Comparison of ENCODE assay signal across 8 cellular contexts in the genomic region with DNA sequence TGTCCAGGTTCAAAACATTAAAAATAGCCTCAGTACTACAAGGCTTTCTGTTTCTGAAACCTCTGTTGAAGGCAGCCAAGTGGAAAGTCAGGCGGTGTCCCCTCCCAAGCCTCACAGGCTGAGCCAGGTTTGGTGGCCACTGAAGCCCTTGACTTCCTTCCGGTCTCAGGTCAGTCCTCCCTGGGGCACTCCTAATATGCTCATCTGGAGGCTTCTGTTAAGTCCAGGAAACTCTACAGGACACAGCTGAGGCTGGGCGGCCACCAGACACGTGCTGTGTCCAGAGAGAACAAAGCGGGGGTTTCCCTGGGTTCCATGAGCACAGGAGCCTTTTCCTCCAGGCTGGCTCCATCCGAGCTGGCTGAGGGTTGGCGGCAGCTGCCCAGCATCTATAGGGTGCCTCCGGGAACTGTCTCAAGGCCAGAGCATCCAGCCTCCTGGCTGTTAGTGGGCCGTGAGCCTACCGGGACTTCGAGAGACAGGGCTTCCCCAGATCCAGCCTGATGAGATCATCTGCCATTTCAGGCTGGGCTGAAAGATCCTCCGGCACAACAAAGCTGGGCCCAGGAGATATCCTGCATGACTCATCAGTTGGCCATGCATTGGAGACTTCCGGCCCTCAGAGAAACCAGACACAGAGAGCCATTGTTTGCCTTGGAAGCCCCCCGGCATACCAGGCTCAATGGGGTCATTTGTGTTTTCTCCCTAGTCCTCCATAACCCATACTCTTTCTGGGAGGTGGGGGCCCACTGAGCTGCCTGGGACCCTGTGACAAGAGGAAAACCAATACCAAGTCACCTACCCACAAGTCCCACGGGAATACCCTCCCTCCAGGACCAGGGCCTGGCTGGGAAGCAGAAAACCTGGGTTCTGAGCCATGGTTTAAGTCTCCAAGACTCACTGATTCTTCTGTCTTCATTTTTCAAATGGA.
DNase-seq lines count a peak whose midpoint lies in the region; ATAC-seq and TF ChIP-seq lines count a peak whose summit lies in the region.
"Had no signal": no experiment of that assay in that cellular context is flagged by ENCODE, and none has a peak within 500 bp of the region (broad histone marks: within the 10 kb centered on the region; RNA-seq: fewer than 3 reads in every experiment).

No MANE protein-coding gene starts in this region.

- no peaks in the 10 kb centered on the region for H3K36me3 Mint-ChIP-seq in endodermal cell (ENCODE audit: low read depth)
- H3K36me3 Mint-ChIP-seq in CD4-positive, alpha-beta T cell (ENCODE audit: low read depth) = peaks cover 5% of the 10 kb centered on the region

- H3K9ac ChIP-seq in NT2/D1 (ENCODE audit: insufficient read length, low read depth) = peak overlapping the region; percentile 57
- H3K9ac ChIP-seq in endodermal cell (ENCODE audit: extremely low read depth, low read length, poor library complexity, severe bottlenecking) = no peak overlapping the region
- H3K9ac ChIP-seq in mesendoderm (ENCODE audit: low read length) = no peak overlapping the region

- H2BK15ac ChIP-seq in mesendoderm (replicated peaks; ENCODE audit: low read depth) = no peak overlapping the region

- TF ChIP-seq CTCF in endodermal cell (conservative IDR thresholded peaks at IDR 0.05) (no peak), uterus (IDR thresholded peaks at IDR 0.05) (no peak)
- TF ChIP-seq CTCF in CD4-positive, alpha-beta T cell (IDR thresholded peaks at IDR 0.05) = no peak

- H3K9me3 ChIP-seq in NT2/D1 (ENCODE audit: insufficient read depth, low read length) = peaks cover 11% of the 10 kb centered on the region
- peaks cover 6% of the 10 kb centered on the region for H3K9me3 ChIP-seq in endodermal cell (ENCODE audit: control insufficient read depth, low read length)
- H3K9me3 ChIP-seq in uterus = no peaks in the 10 kb centered on the region
- H3K9me3 ChIP-seq in CD4-positive, alpha-beta T cell (ENCODE audit: control insufficient read depth, low read length) = peaks cover 6% of the 10 kb centered on the region

- no peaks in the 10 kb centered on the region for H3K27me3 ChIP-seq in NT2/D1 (ENCODE audit: insufficient read depth, insufficient read length)
- H3K27me3 ChIP-seq in endodermal cell (ENCODE audit: control insufficient read depth, insufficient read depth, low read length, poor library complexity, severe bottlenecking) = no peaks in the 10 kb centered on the region
- no peaks in the 10 kb centered on the region for H3K27me3 ChIP-seq in mesendoderm (ENCODE audit: insufficient read depth, low read length, poor library complexity)
- H3K27me3 ChIP-seq in uterus = no peaks in the 10 kb centered on the region
- H3K27me3 ChIP-seq in CD4-positive, alpha-beta T cell (ENCODE audit: control insufficient read depth, insufficient read depth, low read length) = no peaks in the 10 kb centered on the region

- 68 to 80% methylated on average over 12 to 15 of the region's 15 CpGs for WGBS in endodermal cell (ENCODE audit: insufficient coverage in 1 of 2, insufficient read length in 1 of 2), 2 experiments
- WGBS in mesendoderm (ENCODE audit: extremely low coverage, insufficient coverage, low lambda C conversion rate) = no CpG with 5 or more reads among the region's 15 CpGs

- CTCF ChIA-PET in CD4-positive, alpha-beta T cell (lab: Charles Lee) = no interaction called here

- H3K27me3 Mint-ChIP-seq in endodermal cell (ENCODE audit: insufficient read depth) = peaks cover 2% of the 10 kb centered on the region
- H3K27me3 Mint-ChIP-seq in CD4-positive, alpha-beta T cell = no peaks in the 10 kb centered on the region
- H3K27me3 Mint-ChIP-seq: dendritic cell treated with granulocyte-macrophage colony-stimulating factor and Interleukin-4, amounts not matched to agents 40 ng/mL and 50 ng/mL, for 4 days had no signal

- H3K18ac ChIP-seq in mesendoderm (ENCODE audit: low read length) = peak overlapping the region; percentile 75

- peak overlapping the region; percentile 88 for H3K4ac ChIP-seq in mesendoderm (ENCODE audit: low read depth, low read length)

- TF ChIP-seq POLR2A in uterus (IDR thresholded peaks at IDR 0.05) = no peak

- peaks cover 13% of the 10 kb centered on the region for H3K9me3 Mint-ChIP-seq in endodermal cell
- H3K9me3 Mint-ChIP-seq in CD4-positive, alpha-beta T cell = no peaks in the 10 kb centered on the region
- H3K9me3 Mint-ChIP-seq: dendritic cell treated with granulocyte-macrophage colony-stimulating factor and Interleukin-4, amounts not matched to agents 40 ng/mL and 50 ng/mL, for 4 days had no signal

- no peak overlapping the region for H3K4me3 Mint-ChIP-seq in endodermal cell
- no peak overlapping the region for H3K4me3 Mint-ChIP-seq in CD4-positive, alpha-beta T cell
- H3K4me3 Mint-ChIP-seq: dendritic cell treated with granulocyte-macrophage colony-stimulating factor and Interleukin-4, amounts not matched to agents 40 ng/mL and 50 ng/mL, for 4 days had no signal

- H3K4me2 ChIP-seq in mesendoderm (ENCODE audit: low read length) = no peak overlapping the region

- H3K27ac ChIP-seq in endodermal cell (ENCODE audit: low read depth, low read length) = peak overlapping the region; percentile 90
- H3K27ac ChIP-seq in mesendoderm (ENCODE audit: low read depth, low read length) = peak overlapping the region; percentile 65
- peak overlapping the region; percentile 71 to 82 for H3K27ac ChIP-seq in uterus
- H3K27ac ChIP-seq in CD4-positive, alpha-beta T cell (ENCODE audit: low read depth, low read length) = no peak overlapping the region

- H2BK120ac ChIP-seq in mesendoderm (ENCODE audit: low read depth, low read length) = peak overlapping the region; percentile 90

- POLR2A ChIA-PET in CD4-positive, alpha-beta T cell (lab: Charles Lee) = no interaction called here

- DNase-seq in NT2/D1 (ENCODE audit: low read depth, low spot score) (peak; percentile 91), endodermal cell (peak; percentile 86), mesendoderm (peak; percentile 99), uterus (peak; percentile 85 to 93)
- DNase-seq in CD4-positive, alpha-beta T cell = no peak

- H2AK5ac ChIP-seq in mesendoderm (ENCODE audit: low read length) = peak overlapping the region; percentile 92

- no peak overlapping the region for H4K5ac ChIP-seq in mesendoderm (ENCODE audit: low read length)

- H3K56ac ChIP-seq in mesendoderm (ENCODE audit: low read length) = peak overlapping the region; percentile 79

- no peaks in the 10 kb centered on the region for H3K36me3 ChIP-seq in NT2/D1 (ENCODE audit: insufficient read depth, insufficient read length, low read length)
- no peaks in the 10 kb centered on the region for H3K36me3 ChIP-seq in endodermal cell (ENCODE audit: control insufficient read depth, insufficient read depth, low read length)
- no peaks in the 10 kb centered on the region for H3K36me3 ChIP-seq in mesendoderm (ENCODE audit: control insufficient read depth, insufficient read depth, low read length)
- H3K36me3 ChIP-seq in uterus = no peaks in the 10 kb centered on the region

- intact Hi-C loops in uterus (cut with DNase I; ENCODE audit: low total_unique reads) = no loop called here
- intact Hi-C loops in CD4-positive, alpha-beta T cell (cut with DNase I, micrococcal nuclease) = no loop called here

- peaks cover 5% of the 10 kb centered on the region for H3K4me1 Mint-ChIP-seq in endodermal cell
- H3K4me1 Mint-ChIP-seq in CD4-positive, alpha-beta T cell (ENCODE audit: low read depth) = peaks cover 11% of the 10 kb centered on the region

- H3K23ac ChIP-seq in mesendoderm (ENCODE audit: low read length) = peak overlapping the region; percentile 25

- H3K4me3 ChIP-seq in NT2/D1 (ENCODE audit: insufficient read length, low read depth) = no peak overlapping the region
- no peak overlapping the region for H3K4me3 ChIP-seq in endodermal cell (ENCODE audit: low read length)
- no peak overlapping the region for H3K4me3 ChIP-seq in mesendoderm (ENCODE audit: low read length)
- H3K4me3 ChIP-seq in uterus = no peak overlapping the region

- ATAC-seq in GM18867 (IDR thresholded peaks at IDR 0.05; ENCODE audit: unreplicated experiment) (peak; percentile 59), HG02870 (IDR thresholded peaks at IDR 0.05; ENCODE audit: unreplicated experiment) (peak; percentile 58)
- no peak for ATAC-seq in CD4-positive, alpha-beta T cell (ENCODE audit: poor library complexity)

- no peaks in the 10 kb centered on the region for H3K79me2 ChIP-seq in mesendoderm (ENCODE audit: control insufficient read depth, insufficient read depth, low read length)

- H3K79me1 ChIP-seq in mesendoderm (ENCODE audit: low read length) = no peaks in the 10 kb centered on the region

- H2BK5ac ChIP-seq in mesendoderm (ENCODE audit: low read length) = peak overlapping the region; percentile 93

- H4K8ac ChIP-seq in mesendoderm (ENCODE audit: low read depth, low read length) = no peak overlapping the region

- peak overlapping the region; percentile 82 for H3K27ac Mint-ChIP-seq in endodermal cell
- no peak overlapping the region for H3K27ac Mint-ChIP-seq in CD4-positive, alpha-beta T cell
- H3K27ac Mint-ChIP-seq: dendritic cell treated with granulocyte-macrophage colony-stimulating factor and Interleukin-4, amounts not matched to agents 40 ng/mL and 50 ng/mL, for 4 days had no signal

- H3K4me1 ChIP-seq in NT2/D1 (ENCODE audit: insufficient read depth, insufficient read length) (peaks cover 25% of the 10 kb centered on the region), endodermal cell (ENCODE audit: control insufficient read depth, insufficient read depth, low read length) (peaks cover 2% of the 10 kb centered on the region), mesendoderm (ENCODE audit: control insufficient read depth, low read depth, low read length) (peaks cover 6% of the 10 kb centered on the region), uterus (peaks cover 0 to 5% of the 10 kb centered on the region in 2 donors)

Comparison
In these comparisons a context has a peak if more than half of its experiments do, and no peak if none do; other contexts are left out.
1. DNase-seq: peak in NT2/D1 (single experiment), endodermal cell (single experiment), mesendoderm (single experiment) and uterus (2 of 2); none in CD4-positive, alpha-beta T cell (0 of 10).